Comparison of ENCODE assay signal across 22 cellular contexts in the genomic region with DNA sequence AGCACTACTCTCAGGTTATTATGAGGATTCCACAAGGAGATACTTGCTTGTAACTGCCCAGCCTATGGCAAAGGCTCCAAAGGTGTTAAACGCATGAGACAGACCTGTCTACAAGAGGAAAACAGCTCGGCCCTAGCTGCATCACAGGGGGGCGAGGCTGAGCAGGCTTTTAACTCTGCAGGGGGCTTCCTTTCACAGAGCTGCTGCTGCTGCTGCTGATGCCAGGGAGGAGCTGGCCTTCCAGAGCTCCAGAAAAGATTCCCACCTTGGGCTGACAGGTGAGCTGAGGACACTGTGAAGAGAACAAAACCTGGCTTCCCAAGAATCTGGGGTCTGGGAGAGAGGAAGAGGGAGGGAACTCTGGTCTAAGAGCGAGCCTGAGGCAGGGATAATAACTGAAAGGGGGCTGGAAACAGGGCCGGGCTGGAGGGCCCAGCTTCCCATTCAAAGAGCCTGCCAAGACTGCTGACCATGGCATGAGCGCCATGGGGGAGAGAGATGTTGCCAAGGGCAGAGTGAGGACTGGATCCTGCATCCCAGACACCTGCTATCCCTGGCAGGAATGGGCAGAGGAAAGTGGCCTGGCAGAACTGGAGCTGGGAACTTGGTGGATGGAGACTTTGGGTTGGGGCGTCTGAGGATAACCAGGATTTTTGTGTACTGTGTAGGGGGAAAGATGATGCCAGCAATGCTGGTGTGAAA.
DNase-seq lines count a peak whose midpoint lies in the region; ATAC-seq, FAIRE-seq and TF ChIP-seq lines count a peak whose summit lies in the region.
"Had no signal": no experiment of that assay in that cellular context is flagged by ENCODE, and none has a peak within 500 bp of the region (broad histone marks: within the 10 kb centered on the region; RNA-seq: fewer than 3 reads in every experiment).

No MANE protein-coding gene starts in this region.

- no peak overlapping the region for H3K4me3 ChIP-seq in endodermal cell (ENCODE audit: low read length)
- no peak overlapping the region for H3K4me3 ChIP-seq in right lobe of liver

- no peak overlapping the region for H3K27ac Mint-ChIP-seq in endodermal cell
- H3K27ac Mint-ChIP-seq in type B pancreatic cell, result peak overlapping the region; percentile 29

- TF ChIP-seq CTCF in endodermal cell (conservative IDR thresholded peaks at IDR 0.05) (peak; percentile 27), type B pancreatic cell (conservative IDR thresholded peaks at IDR 0.05) (no peak), right lobe of liver (IDR thresholded peaks at IDR 0.05) (no peak)

- H3K9ac ChIP-seq in endodermal cell (ENCODE audit: extremely low read depth, low read length, poor library complexity, severe bottlenecking), result no peak overlapping the region
- H3K9ac ChIP-seq: SK-N-SH had no signal

- no peak overlapping the region for H3K4me3 Mint-ChIP-seq in endodermal cell
- no peak overlapping the region for H3K4me3 Mint-ChIP-seq in type B pancreatic cell
- H3K4me3 Mint-ChIP-seq: CD14-positive monocyte had no signal

- H3K36me3 Mint-ChIP-seq in endodermal cell (ENCODE audit: low read depth), result no peaks in the 10 kb centered on the region
- H3K36me3 Mint-ChIP-seq in type B pancreatic cell, result no peaks in the 10 kb centered on the region
- H3K36me3 Mint-ChIP-seq: CD14-positive monocyte had no signal

- WGBS in endodermal cell (ENCODE audit: insufficient coverage in 1 of 2, insufficient read length in 1 of 2), 2 experiments, result 53 to 66% methylated on average over 4 to 7 of the region's 7 CpGs
- WGBS in right lobe of liver (ENCODE audit: insufficient coverage, low coverage, low lambda C conversion rate, missing lambda C conversion rate), result 94% methylated on average over 2 of the region's 7 CpGs

- peaks cover 4% of the 10 kb centered on the region for H3K4me1 ChIP-seq in endodermal cell (ENCODE audit: control insufficient read depth, insufficient read depth, low read length)
- H3K4me1 ChIP-seq in right lobe of liver, result no peaks in the 10 kb centered on the region

- DNase-seq in NCI-H748 (lab: John Stamatoyannopoulos, UW; ENCODE audit: unreplicated experiment), result peak; percentile 42
- DNase-seq in NCI-H748 treated with DMSO at 0.1 percent for 48 hours (lab: John Stamatoyannopoulos, UW), result no peak
- peak; percentile 14 for DNase-seq in NCI-H345 treated with DMSO at 0.1 percent for 48 hours (lab: John Stamatoyannopoulos, UW; ENCODE audit: unreplicated experiment)
- DNase-seq in endodermal cell, result peak; percentile 90
- no peak for DNase-seq in type B pancreatic cell (ENCODE audit: extremely low spot score, unreplicated experiment)
- DNase-seq in right lobe of liver, result no peak
- no peak for DNase-seq in amniotic stem cell (lab: John Stamatoyannopoulos, UW)
- DNase-seq in GM12892 (ENCODE audit: insufficient read length), result no peak
- DNase-seq: 8988T, DMS79 treated with DMSO at 0.1 percent for 48 hours, KBM-7, MV-4-11, NCI-H1694 treated with DMSO at 0.1 percent for 48 hours, NCI-H2107, NCI-H226, NCI-H526, OCI-M1, SHP77 treated with DMSO at 0.1 percent for 48 hours, SK-N-SH had no signal

- TF ChIP-seq POLR2A in right lobe of liver (IDR thresholded peaks at IDR 0.05) (no peak), GM12892 (IDR thresholded peaks at IDR 0.05; ENCODE audit: low read depth, low read length) (no peak)

- H3K4me1 Mint-ChIP-seq in endodermal cell (peaks cover 31% of the 10 kb centered on the region), type B pancreatic cell (ENCODE audit: unreplicated experiment) (peaks cover 29% of the 10 kb centered on the region)

- intact Hi-C loops in right lobe of liver (cut with DNase I), result no loop called here

- H3K9me3 Mint-ChIP-seq in endodermal cell, result no peaks in the 10 kb centered on the region
- H3K9me3 Mint-ChIP-seq in type B pancreatic cell, result no peaks in the 10 kb centered on the region

- peaks cover 30% of the 10 kb centered on the region for H3K27me3 ChIP-seq in endodermal cell (ENCODE audit: control insufficient read depth, insufficient read depth, low read length, poor library complexity, severe bottlenecking)
- no peaks in the 10 kb centered on the region for H3K27me3 ChIP-seq in right lobe of liver

- no peak for ATAC-seq in right lobe of liver
- ATAC-seq: HepG2 had no signal

- H3K27ac ChIP-seq in endodermal cell (ENCODE audit: low read depth, low read length) (no peak overlapping the region), right lobe of liver (no peak overlapping the region)

- H3K9me3 ChIP-seq in endodermal cell (ENCODE audit: control insufficient read depth, low read length) (no peaks in the 10 kb centered on the region), right lobe of liver (no peaks in the 10 kb centered on the region)
- H3K9me3 ChIP-seq: SK-N-SH had no signal

- H3K27me3 Mint-ChIP-seq in endodermal cell (ENCODE audit: insufficient read depth) (peaks cover 40% of the 10 kb centered on the region), type B pancreatic cell (peaks cover 15% of the 10 kb centered on the region)

- no peak for FAIRE-seq in GM12892 (lab: Jason Lieb, UNC)
- FAIRE-seq: G401.6, HepG2 had no signal

- H3K36me3 ChIP-seq in endodermal cell (ENCODE audit: control insufficient read depth, insufficient read depth, low read length) (no peaks in the 10 kb centered on the region), right lobe of liver (no peaks in the 10 kb centered on the region)

Comparison
In these comparisons a context has a peak if more than half of its experiments do, and no peak if none do; other contexts are left out.
1. DNase-seq: peak in NCI-H748 (single experiment), NCI-H345 treated with DMSO at 0.1 percent for 48 hours (single experiment) and endodermal cell (single experiment); none in NCI-H748 treated with DMSO at 0.1 percent for 48 hours (single experiment), type B pancreatic cell (single experiment), right lobe of liver (0 of 3), amniotic stem cell (single experiment) and GM12892 (single experiment).